Comparison of ENCODE assay signal across 1 cellular context in genomic region chrX:154436597-154437397, GRCh38.
TF ChIP-seq lines count a peak whose summit lies in the region.

Gene GDI1, plus strand, starts transcription at chrX:154437154. Its CDS starts 101 bp downstream, at chrX:154437255.

TF ChIP-seq in K562, 482 proteins besides CTCF, POLR2A, EP300 and RAD21 (continued from another document):
- TF ChIP-seq TFE3 (CRISPR knock-in tag; IDR thresholded peaks at IDR 0.05) (no peak), ATF1 (CRISPR knock-in tag; IDR thresholded peaks at IDR 0.05) (no peak), ATF1 (tag; IDR thresholded peaks at IDR 0.05) (peak; percentile 23; the same call in 1 of the 2 replicates), CXXC5 (CRISPR knock-in tag; IDR thresholded peaks at IDR 0.05) (peak; percentile 85), YY1 (IDR thresholded peaks at IDR 0.05; ENCODE audit: borderline replicate concordance in 1 of 3, control insufficient read depth in 1 of 3, extremely low read depth in 1 of 3, insufficient read depth in 3 of 3, insufficient read length in 1 of 3, insufficient replicate concordance in 2 of 3, low read depth in 1 of 3, low read length in 2 of 3) (peak; percentile 71 to 96 (median 91)), ZNF583 (CRISPR knock-in tag; IDR thresholded peaks at IDR 0.05) (no peak), THAP7 (CRISPR knock-in tag; IDR thresholded peaks at IDR 0.05) (peak; percentile 44; the same call in 1 of the 2 replicates), NKRF (IDR thresholded peaks at IDR 0.05; ENCODE audit: borderline replicate concordance) (no peak), CTBP1 (IDR thresholded peaks at IDR 0.05; ENCODE audit: borderline replicate concordance) (peak; percentile 53), ZNF740 (CRISPR knock-in tag; IDR thresholded peaks at IDR 0.05) (no peak), ZNF740 (tag; IDR thresholded peaks at IDR 0.05) (0 out of 4 replicates have a peak, but pooled peaks of 1 of the 2 experiments have one; percentile 16), UBTF (IDR thresholded peaks at IDR 0.05; ENCODE audit: borderline replicate concordance in 1 of 2, low read depth in 2 of 2, low read length in 2 of 2) (no peak)
